18 cellular contexts compared by ENCODE assay signal in the genomic region with DNA sequence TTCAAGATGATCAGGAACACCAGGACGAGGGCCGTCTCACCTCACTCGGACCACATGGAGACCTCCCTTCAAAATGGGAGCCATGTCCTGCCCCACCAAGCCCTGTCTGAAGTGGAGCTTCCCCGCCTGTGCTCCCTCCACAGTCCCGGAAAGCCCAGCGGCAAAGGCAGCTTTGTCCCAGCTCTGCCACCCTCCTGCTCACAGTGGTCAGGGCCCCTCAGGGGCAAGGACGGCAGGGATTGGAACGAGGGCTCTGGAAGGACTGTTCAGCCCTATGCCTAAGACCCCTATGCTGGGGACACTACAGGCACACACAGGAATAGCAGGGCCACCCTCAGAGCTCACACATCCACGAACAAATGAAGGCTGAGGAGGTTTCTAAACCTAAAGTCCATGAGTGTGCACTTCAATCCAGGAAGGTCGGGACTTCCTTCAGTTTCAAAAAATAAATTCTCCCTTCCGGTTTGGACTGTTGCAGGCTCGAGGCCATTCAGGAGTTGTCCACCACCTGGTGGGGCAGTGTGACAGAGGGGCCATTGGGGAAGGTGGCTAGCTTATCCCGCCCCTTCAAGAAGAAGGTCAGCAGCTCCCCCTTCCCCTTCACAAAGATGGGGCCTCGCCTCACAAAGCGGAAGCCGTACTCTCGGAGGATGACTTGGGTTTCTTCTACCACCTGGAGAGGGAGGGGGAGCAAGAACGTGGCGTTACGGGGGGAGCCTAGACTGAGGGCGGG. TPM values are rescaled to one million over a fixed set of nuclear protein-coding genes. Genes with fewer than 3 reads are reported as not detected.
DNase-seq lines count a peak whose midpoint lies in the region; ATAC-seq and TF ChIP-seq lines count a peak whose summit lies in the region.
"Had no signal": no experiment of that assay in that cellular context is flagged by ENCODE, and none has a peak within 500 bp of the region (broad histone marks: within the 10 kb centered on the region; RNA-seq: fewer than 3 reads in every experiment).

No MANE protein-coding gene starts in this region.

- no peak overlapping the region for H2AFZ ChIP-seq in IMR-90 (replicated peaks; ENCODE audit: low read length, poor library complexity)

- dilution Hi-C loops in IMR-90 (cut with HindIII; ENCODE audit: low sequenced_read_pairs, unreplicated experiment): no loop called here

- H2AK5ac ChIP-seq in IMR-90 (ENCODE audit: low read depth, low read length): peak overlapping the region; percentile 7; the same call in 1 of the 2 replicates

- H3K4me1 ChIP-seq in IMR-90 (ENCODE audit: control insufficient read depth, insufficient read depth, low read length) (peaks cover 12% of the 10 kb centered on the region), endodermal cell (ENCODE audit: control insufficient read depth, insufficient read depth, low read length) (peaks cover 6% of the 10 kb centered on the region), spleen (peaks cover 0 to 8% (median 0%) of the 10 kb centered on the region in 6 donors)

- no peaks in the 10 kb centered on the region for H3K9me3 Mint-ChIP-seq in activated CD8-positive, alpha-beta T cell treated with anti-CD3 and anti-CD28 coated beads, Interleukin-2, amount 10 ng/mL, durations not matched to agents 7 days and 5 days (ENCODE audit: insufficient read depth)
- no peaks in the 10 kb centered on the region for H3K9me3 Mint-ChIP-seq in activated CD8-positive, alpha-beta T cell treated with anti-CD3 and anti-CD28 coated beads for 36 hours
- no peaks in the 10 kb centered on the region for H3K9me3 Mint-ChIP-seq in endodermal cell
- H3K9me3 Mint-ChIP-seq: activated T-helper 2 cell treated with anti-CD3 and anti-CD28 coated beads, Interferon-gamma antibody, Interleukin-2, Interleukin-4, amounts not matched to agents 10 μg/mL and 5 μg/mL and 100 μg/mL, durations not matched to agents 14 hours and 24 hours and 36 hours had no signal

- peak overlapping the region; percentile 43 for H2AK9ac ChIP-seq in IMR-90 (replicated peaks; ENCODE audit: low read depth, low read length, poor library complexity)

- in situ Hi-C loops in IMR-90 (cut with MboI; ENCODE audit: low sequenced_read_pairs): no loop called here

- H4K91ac ChIP-seq in IMR-90 (ENCODE audit: insufficient read depth, low read depth, low read length): peak overlapping the region; percentile 13; the same call in 1 of the 2 replicates

- H3K14ac ChIP-seq in IMR-90 (replicated peaks; ENCODE audit: low read depth, low read length): no peak overlapping the region

- no peak overlapping the region for H3K56ac ChIP-seq in IMR-90 (ENCODE audit: extremely low read depth, insufficient read depth, low read length)

- TF ChIP-seq RAD21 in IMR-90 (IDR thresholded peaks at IDR 0.05; ENCODE audit: low read length): no peak

- H3K27me3 ChIP-seq in IMR-90 (ENCODE audit: control insufficient read depth, insufficient read depth, low read length) (no peaks in the 10 kb centered on the region), endodermal cell (ENCODE audit: control insufficient read depth, insufficient read depth, low read length, poor library complexity, severe bottlenecking) (no peaks in the 10 kb centered on the region), spleen (replicated peaks in 1 of 7) (no peaks in the 10 kb centered on the region)
- H3K27me3 ChIP-seq: pancreas, upper lobe of left lung had no signal

- no peak overlapping the region for H3K23ac ChIP-seq in IMR-90 (ENCODE audit: low read depth, low read length)

- H3K9ac ChIP-seq in IMR-90 (ENCODE audit: low read depth, low read length): no peak overlapping the region
- no peak overlapping the region for H3K9ac ChIP-seq in endodermal cell (ENCODE audit: extremely low read depth, low read length, poor library complexity, severe bottlenecking)

- H2BK5ac ChIP-seq in IMR-90 (ENCODE audit: low read depth, low read length, poor library complexity, severe bottlenecking): peak overlapping the region; percentile 25

- H3K4me1 Mint-ChIP-seq in activated CD8-positive, alpha-beta T cell treated with anti-CD3 and anti-CD28 coated beads, Interleukin-2, amount 10 ng/mL, durations not matched to agents 7 days and 5 days (ENCODE audit: low read depth): peaks cover 3% of the 10 kb centered on the region
- no peaks in the 10 kb centered on the region for H3K4me1 Mint-ChIP-seq in activated CD8-positive, alpha-beta T cell treated with anti-CD3 and anti-CD28 coated beads for 36 hours (ENCODE audit: low read depth)
- H3K4me1 Mint-ChIP-seq in endodermal cell: peaks cover 24% of the 10 kb centered on the region

- no peaks in the 10 kb centered on the region for H4K20me1 ChIP-seq in IMR-90 (ENCODE audit: insufficient read depth, low read length)

- H3K4me3 Mint-ChIP-seq in activated CD8-positive, alpha-beta T cell treated with anti-CD3 and anti-CD28 coated beads, Interleukin-2, amount 10 ng/mL, durations not matched to agents 7 days and 5 days: no peak overlapping the region
- H3K4me3 Mint-ChIP-seq in activated CD8-positive, alpha-beta T cell treated with anti-CD3 and anti-CD28 coated beads for 36 hours: no peak overlapping the region
- no peak overlapping the region for H3K4me3 Mint-ChIP-seq in endodermal cell

- no peak overlapping the region for H3K18ac ChIP-seq in IMR-90 (ENCODE audit: low read depth, low read length)

- H3K9me3 ChIP-seq in IMR-90 (ENCODE audit: control insufficient read depth, insufficient read depth, low read length) (no peaks in the 10 kb centered on the region), endodermal cell (ENCODE audit: control insufficient read depth, low read length) (no peaks in the 10 kb centered on the region), spleen (no peaks in the 10 kb centered on the region)
- H3K9me3 ChIP-seq: pancreas, upper lobe of left lung had no signal

- no peaks in the 10 kb centered on the region for H3K27me3 Mint-ChIP-seq in activated CD8-positive, alpha-beta T cell treated with anti-CD3 and anti-CD28 coated beads, Interleukin-2, amount 10 ng/mL, durations not matched to agents 7 days and 5 days (ENCODE audit: low read depth)
- no peaks in the 10 kb centered on the region for H3K27me3 Mint-ChIP-seq in activated CD8-positive, alpha-beta T cell treated with anti-CD3 and anti-CD28 coated beads for 36 hours
- H3K27me3 Mint-ChIP-seq in endodermal cell (ENCODE audit: insufficient read depth): no peaks in the 10 kb centered on the region

- no peak for TF ChIP-seq POLR2A in IMR-90 (IDR thresholded peaks at IDR 0.05; ENCODE audit: low read depth, low read length)
- TF ChIP-seq POLR2A in spleen (IDR thresholded peaks at IDR 0.05): no peak

- ATAC-seq in activated CD8-positive, alpha-beta T cell treated with anti-CD3 and anti-CD28 coated beads, Interleukin-2, amount 10 ng/mL, durations not matched to agents 7 days and 5 days: no peak
- no peak for ATAC-seq in activated CD8-positive, alpha-beta T cell treated with anti-CD3 and anti-CD28 coated beads for 36 hours
- no peak for ATAC-seq in IMR-90 (ENCODE audit: low read depth)
- ATAC-seq: left colon had no signal

- TF ChIP-seq CTCF in activated CD8-positive, alpha-beta T cell treated with anti-CD3 and anti-CD28 coated beads for 36 hours (IDR thresholded peaks at IDR 0.05): no peak
- TF ChIP-seq CTCF in IMR-90 (conservative IDR thresholded peaks at IDR 0.05; ENCODE audit: low read depth, low read length) (no peak), endodermal cell (conservative IDR thresholded peaks at IDR 0.05) (no peak), spleen (IDR thresholded peaks at IDR 0.05 in 8 of 11, conservative IDR thresholded peaks at IDR 0.05 in 3 of 11) (no peak)

- no peak overlapping the region for H2BK15ac ChIP-seq in IMR-90 (ENCODE audit: low read depth, low read length)

- H3K36me3 Mint-ChIP-seq in activated CD8-positive, alpha-beta T cell treated with anti-CD3 and anti-CD28 coated beads, Interleukin-2, amount 10 ng/mL, durations not matched to agents 7 days and 5 days (ENCODE audit: low read depth): peaks cover 75% of the 10 kb centered on the region
- peaks cover 67% of the 10 kb centered on the region for H3K36me3 Mint-ChIP-seq in activated CD8-positive, alpha-beta T cell treated with anti-CD3 and anti-CD28 coated beads for 36 hours (ENCODE audit: low read depth)
- peaks cover 75% of the 10 kb centered on the region for H3K36me3 Mint-ChIP-seq in endodermal cell (ENCODE audit: low read depth)

- no peak overlapping the region for H2BK120ac ChIP-seq in IMR-90 (ENCODE audit: low read depth, low read length)

- H3K27ac ChIP-seq in IMR-90 (ENCODE audit: insufficient read depth, low read length) (no peak overlapping the region), endodermal cell (ENCODE audit: low read depth, low read length) (no peak overlapping the region), spleen (peak overlapping the region in 1 of 8 donors; percentile 34)
- H3K27ac ChIP-seq: pancreas had no signal

- H3K4me2 ChIP-seq in IMR-90 (ENCODE audit: low read depth, low read length): no peak overlapping the region

- BruUV-seq in IMR-90 (replicated peaks; lab: Mats Ljungman, UMichigan): no TSS peak

- CTCF ChIA-PET in activated CD8-positive, alpha-beta T cell treated with anti-CD3 and anti-CD28 coated beads, Interleukin-2, amount 10 ng/mL, durations not matched to agents 7 days and 5 days (lab: Charles Lee): interaction anchor here (0.9 to 1.0 kb wide), 3 partner anchors 8 to 409 kb away, joined by 3 to 4 read pairs (median 4); no protein-coding TSS in a partner anchor
- CTCF ChIA-PET in activated CD8-positive, alpha-beta T cell treated with anti-CD3 and anti-CD28 coated beads for 36 hours (lab: Charles Lee): interaction anchor here (1.5 to 3.3 kb wide), 3 partner anchors 8 to 409 kb away, joined by 3 to 19 read pairs (median 9); no protein-coding TSS in a partner anchor
- CTCF ChIA-PET in IMR-90 (lab: Yijun Ruan, JAX): no interaction called here

- no peak overlapping the region for H3K4ac ChIP-seq in IMR-90 (ENCODE audit: low read depth, low read length)

- intact Hi-C loops in activated CD8-positive, alpha-beta T cell treated with anti-CD3 and anti-CD28 coated beads for 36 hours (cut with micrococcal nuclease): no loop called here
- intact Hi-C loops in IMR-90 (cut with micrococcal nuclease): no loop called here
- intact Hi-C loops in spleen (cut with DNase I; ENCODE audit: low total_unique reads): no loop called here

- no peak overlapping the region for H3K27ac Mint-ChIP-seq in activated CD8-positive, alpha-beta T cell treated with anti-CD3 and anti-CD28 coated beads, Interleukin-2, amount 10 ng/mL, durations not matched to agents 7 days and 5 days
- H3K27ac Mint-ChIP-seq in activated CD8-positive, alpha-beta T cell treated with anti-CD3 and anti-CD28 coated beads for 36 hours: no peak overlapping the region
- H3K27ac Mint-ChIP-seq in endodermal cell: no peak overlapping the region

- H3K36me3 ChIP-seq in IMR-90 (ENCODE audit: control insufficient read depth, insufficient read depth, low read length) (peaks cover 46% of the 10 kb centered on the region), endodermal cell (ENCODE audit: control insufficient read depth, insufficient read depth, low read length) (peaks cover 86% of the 10 kb centered on the region), spleen (peaks cover 0 to 99% (median 42%) of the 10 kb centered on the region in 6 donors)
- H3K36me3 ChIP-seq: pancreas had no signal

- H3K79me1 ChIP-seq in IMR-90 (ENCODE audit: low read depth in 1 of 2, low read length in 2 of 2): peaks cover 26 to 63% of the 10 kb centered on the region in 2 experiments

- WGBS in IMR-90 (ENCODE audit: extremely low coverage in 2 of 2, insufficient read length in 1 of 2), 2 experiments: no CpG with 5 or more reads among the region's 21 CpGs
- WGBS in endodermal cell (ENCODE audit: insufficient coverage in 1 of 2, insufficient read length in 1 of 2), 2 experiments: 95 to 98% methylated on average over 6 to 21 of the region's 21 CpGs
- 70 to 89% (median 83%) methylated on average over 19 to 21 of the region's 21 CpGs for WGBS in spleen, 5 donors

- H3K4me3 ChIP-seq in IMR-90 (ENCODE audit: insufficient read depth, low read depth, low read length): no peak overlapping the region
- no peak overlapping the region for H3K4me3 ChIP-seq in endodermal cell (ENCODE audit: low read length)
- no peak overlapping the region for H3K4me3 ChIP-seq in spleen
- H3K4me3 ChIP-seq: pancreas, upper lobe of left lung had no signal

- peak overlapping the region; percentile 31; the same call in 1 of the 2 replicates for H4K5ac ChIP-seq in IMR-90 (ENCODE audit: low read depth, low read length)

- H3K9me1 ChIP-seq in IMR-90 (ENCODE audit: insufficient read depth, low read length): peaks cover 11% of the 10 kb centered on the region

- H2BK20ac ChIP-seq in IMR-90 (ENCODE audit: low read depth, low read length): peak overlapping the region; percentile 62

- DNase-seq in activated CD8-positive, alpha-beta T cell treated with anti-CD3 and anti-CD28 coated beads, Interleukin-2, amount 10 ng/mL, durations not matched to agents 7 days and 5 days: peak; percentile 18
- DNase-seq in activated CD8-positive, alpha-beta T cell treated with anti-CD3 and anti-CD28 coated beads for 36 hours: no peak
- DNase-seq in IMR-90 (no peak), endodermal cell (peak; percentile 44), spleen (peak; percentile 67), GDM1 (lab: John Stamatoyannopoulos, UW) (no peak), dedifferentiated amniotic fluid mesenchymal stem cell (ENCODE audit: extremely low spot score) (no peak), inferior parietal cortex (ENCODE audit: extremely low spot score) (no peak)
- DNase-seq: DMS79 treated with DMSO at 0.1 percent for 48 hours, hypothalamus, NCI-H1417 treated with DMSO at 0.1 percent for 48 hours, pancreas, RPMI8226, small intestine, SW 1271, upper lobe of left lung had no signal

- H4K8ac ChIP-seq in IMR-90 (ENCODE audit: low read depth in 2 of 2, low read length in 2 of 2): 0 out of 4 replicates have a peak overlapping the region, but pooled peaks of 1 of the 2 experiments have one; percentile 7

- POLR2A ChIA-PET in activated CD8-positive, alpha-beta T cell treated with anti-CD3 and anti-CD28 coated beads, Interleukin-2, amount 10 ng/mL, durations not matched to agents 7 days and 5 days (lab: Charles Lee): no interaction called here
- POLR2A ChIA-PET in activated CD8-positive, alpha-beta T cell treated with anti-CD3 and anti-CD28 coated beads for 36 hours (lab: Charles Lee): interaction anchor here (1.4 kb wide), 1 partner anchor 27 kb away, joined by 3 read pairs; the partner anchor contains the start of genes CENPO and PTRHD1
- POLR2A ChIA-PET in IMR-90 (lab: Charles Lee; ENCODE audit: unreplicated experiment): no interaction called here

RNA-seq across cellular contexts. Expression of gene CENPO, which starts 26.4 kb away (rescaled TPM):
- total RNA-seq in activated CD8-positive, alpha-beta T cell treated with anti-CD3 and anti-CD28 coated beads, Interleukin-2, amount 10 ng/mL, durations not matched to agents 7 days and 5 days: 10 to 100 TPM; 53.9 to 56.1 TPM
- total RNA-seq in activated CD8-positive, alpha-beta T cell treated with anti-CD3 and anti-CD28 coated beads for 36 hours: 10 to 100 TPM; 40.7 to 41.9 TPM
- total RNA-seq in IMR-90 (2012; rRNA removed) (24.2 and 27.2 TPM in 2 replicates), endodermal cell (10 to 100 TPM; 27.3 to 40.3 TPM), spleen (10 to 100 TPM in 1 of 7 donors, 1 to 10 TPM in 6; 6.8 to 10.4 (median 8.7) TPM)
- polyA plus RNA-seq in IMR-90 (2012; rRNA removed) (20.1 and 21.7 TPM in 2 replicates), spleen (1 to 10 TPM; 1.7 to 3.4 (median 2.6) TPM)
- polyA plus RNA-seq in IMR-90 (2012; cell fraction: cytosol; rRNA removed): 8.6 and 12.2 TPM in 2 replicates
- polyA plus RNA-seq in IMR-90 (2012; cell fraction: nucleus; rRNA removed; ENCODE audit: low replicate concordance): 21.5 and 31.5 TPM in 2 replicates
- 42.5 TPM for polyA plus RNA-seq in endodermal cell (2013, experiment 1 of 2)
- 38.4 TPM for polyA plus RNA-seq in endodermal cell (2013, experiment 2 of 2)

RNA-seq across cellular contexts. Expression of gene PTRHD1, which starts 26.4 kb away (rescaled TPM):
- total RNA-seq in activated CD8-positive, alpha-beta T cell treated with anti-CD3 and anti-CD28 coated beads, Interleukin-2, amount 10 ng/mL, durations not matched to agents 7 days and 5 days: 10 to 100 TPM; 28.9 to 32.9 TPM
- 10 to 100 TPM; 23.2 to 24.9 TPM for total RNA-seq in activated CD8-positive, alpha-beta T cell treated with anti-CD3 and anti-CD28 coated beads for 36 hours
- total RNA-seq in IMR-90 (2012; rRNA removed) (11.7 and 17.2 TPM in 2 replicates), endodermal cell (10 to 100 TPM; 37.2 to 38.2 TPM), spleen (10 to 100 TPM; 11.0 to 26.9 (median 20.5) TPM)
- polyA plus RNA-seq in IMR-90 (2012; rRNA removed) (30.9 and 40.2 TPM in 2 replicates), spleen (10 to 100 TPM; 36.4 to 42.0 (median 36.5) TPM)
- polyA plus RNA-seq in IMR-90 (2012; cell fraction: cytosol; rRNA removed): 36.0 and 59.4 TPM in 2 replicates
- 10.1 and 10.7 TPM in 2 replicates for polyA plus RNA-seq in IMR-90 (2012; cell fraction: nucleus; rRNA removed; ENCODE audit: low replicate concordance)
- 40.6 TPM for polyA plus RNA-seq in endodermal cell (2013, experiment 1 of 2)
- polyA plus RNA-seq in endodermal cell (2013, experiment 2 of 2): 35.9 TPM

Comparison
In these comparisons a context has a peak if more than half of its experiments do, and no peak if none do; other contexts are left out.
1. DNase-seq: peak in activated CD8-positive, alpha-beta T cell treated with anti-CD3 and anti-CD28 coated beads, Interleukin-2, amount 10 ng/mL, durations not matched to agents 7 days and 5 days (single experiment), endodermal cell (single experiment) and spleen (single experiment); none in activated CD8-positive, alpha-beta T cell treated with anti-CD3 and anti-CD28 coated beads for 36 hours (single experiment), IMR-90 (single experiment), GDM1 (single experiment), dedifferentiated amniotic fluid mesenchymal stem cell (single experiment) and inferior parietal cortex (single experiment).